In genomic region chr2:60539177-60539576, GRCh38 we compare ENCODE assay signal across 23 cellular contexts. TPM values are rescaled to one million over a fixed set of nuclear protein-coding genes. Genes with fewer than 3 reads are reported as not detected.
A peak's percentile ranks its signal among the peaks of the same experiment; 100 is the strongest.
DNase-seq lines count a peak whose midpoint lies in the region; ATAC-seq and TF ChIP-seq lines count a peak whose summit lies in the region.
"Had no signal": no experiment of that assay in that cellular context is flagged by ENCODE, and none has a peak within 500 bp of the region (broad histone marks: within the 10 kb centered on the region; RNA-seq: fewer than 3 reads in every experiment).

No MANE protein-coding gene starts in this region.

- H3K9me3 Mint-ChIP-seq in endodermal cell: no peaks in the 10 kb centered on the region
- H3K9me3 Mint-ChIP-seq in stimulated activated memory B cell treated with anti-CD40 and anti-IgM and Interleukin-4, amounts not matched to agents 10 μg/mL and 1 μg/mL and 100 μg/mL, for 72 hours: no peaks in the 10 kb centered on the region
- no peaks in the 10 kb centered on the region for H3K9me3 Mint-ChIP-seq in activated CD4-positive, alpha-beta memory T cell treated with anti-CD3 and anti-CD28 coated beads, Interleukin-2, amount 10 ng/mL, durations not matched to agents 7 days and 5 days
- H3K9me3 Mint-ChIP-seq: activated naive CD4-positive, alpha-beta T cell treated with anti-CD3 and anti-CD28 coated beads for 36 hours; naive thymus-derived CD4-positive, alpha-beta T cell had no signal

- H2AFZ ChIP-seq in OCI-LY3 (ENCODE audit: low read depth, low read length): no peak overlapping the region

- peaks cover 2% of the 10 kb centered on the region for H3K36me3 Mint-ChIP-seq in endodermal cell (ENCODE audit: low read depth)
- H3K36me3 Mint-ChIP-seq in stimulated activated memory B cell treated with anti-CD40 and anti-IgM and Interleukin-4, amounts not matched to agents 10 μg/mL and 1 μg/mL and 100 μg/mL, for 72 hours: peaks cover 46% of the 10 kb centered on the region
- H3K36me3 Mint-ChIP-seq in activated CD4-positive, alpha-beta memory T cell treated with anti-CD3 and anti-CD28 coated beads, Interleukin-2, amount 10 ng/mL, durations not matched to agents 7 days and 5 days (ENCODE audit: low read depth): no peaks in the 10 kb centered on the region
- H3K36me3 Mint-ChIP-seq: naive thymus-derived CD4-positive, alpha-beta T cell had no signal

- H3K9ac ChIP-seq in OCI-LY3 (ENCODE audit: low read length) (no peak overlapping the region), endodermal cell (ENCODE audit: extremely low read depth, low read length, poor library complexity, severe bottlenecking) (no peak overlapping the region)

- H3K4me3 Mint-ChIP-seq in endodermal cell: no peak overlapping the region
- H3K4me3 Mint-ChIP-seq in stimulated activated memory B cell treated with anti-CD40 and anti-IgM and Interleukin-4, amounts not matched to agents 10 μg/mL and 1 μg/mL and 100 μg/mL, for 72 hours: no peak overlapping the region
- H3K4me3 Mint-ChIP-seq in activated CD4-positive, alpha-beta memory T cell treated with anti-CD3 and anti-CD28 coated beads, Interleukin-2, amount 10 ng/mL, durations not matched to agents 7 days and 5 days: no peak overlapping the region
- H3K4me3 Mint-ChIP-seq: activated naive CD4-positive, alpha-beta T cell treated with anti-CD3 and anti-CD28 coated beads for 36 hours; naive thymus-derived CD4-positive, alpha-beta T cell had no signal

- no peaks in the 10 kb centered on the region for H3K27me3 Mint-ChIP-seq in endodermal cell (ENCODE audit: insufficient read depth)
- H3K27me3 Mint-ChIP-seq in stimulated activated memory B cell treated with anti-CD40 and anti-IgM and Interleukin-4, amounts not matched to agents 10 μg/mL and 1 μg/mL and 100 μg/mL, for 72 hours: no peaks in the 10 kb centered on the region
- peaks cover 45% of the 10 kb centered on the region for H3K27me3 Mint-ChIP-seq in activated CD4-positive, alpha-beta memory T cell treated with anti-CD3 and anti-CD28 coated beads, Interleukin-2, amount 10 ng/mL, durations not matched to agents 7 days and 5 days

- H4K20me1 ChIP-seq in OCI-LY3 (ENCODE audit: insufficient read depth, low read length): peaks cover 98% of the 10 kb centered on the region

- CTCF ChIA-PET in activated CD4-positive, alpha-beta memory T cell treated with anti-CD3 and anti-CD28 coated beads, Interleukin-2, amount 10 ng/mL, durations not matched to agents 7 days and 5 days (lab: Charles Lee): interaction anchor here (0.8 to 1.0 kb wide), 2 partner anchors 22 to 43 kb away, joined by 3 to 4 read pairs; no protein-coding TSS in a partner anchor

- peaks cover 49% of the 10 kb centered on the region for H3K4me1 Mint-ChIP-seq in endodermal cell
- H3K4me1 Mint-ChIP-seq in stimulated activated memory B cell treated with anti-CD40 and anti-IgM and Interleukin-4, amounts not matched to agents 10 μg/mL and 1 μg/mL and 100 μg/mL, for 72 hours: peaks cover 83% of the 10 kb centered on the region
- H3K4me1 Mint-ChIP-seq in activated CD4-positive, alpha-beta memory T cell treated with anti-CD3 and anti-CD28 coated beads, Interleukin-2, amount 10 ng/mL, durations not matched to agents 7 days and 5 days: no peaks in the 10 kb centered on the region

- peaks cover 0 to 38% (median 26%) of the 10 kb centered on the region in 7 donors for H3K27me3 ChIP-seq in heart right ventricle
- H3K27me3 ChIP-seq in right atrium auricular region: peaks cover 0 to 5% of the 10 kb centered on the region in 2 donors
- H3K27me3 ChIP-seq in OCI-LY3 (ENCODE audit: low read depth, low read length): no peaks in the 10 kb centered on the region
- no peaks in the 10 kb centered on the region for H3K27me3 ChIP-seq in endodermal cell (ENCODE audit: control insufficient read depth, insufficient read depth, low read length, poor library complexity, severe bottlenecking)

- H3K4me2 ChIP-seq in OCI-LY3 (ENCODE audit: low read length): peak overlapping the region; percentile 1; the same call in 1 of the 2 replicates

- WGBS in heart right ventricle, 2 donors: 84 to 87% methylated on average over 5 of the region's 5 CpGs
- 70 to 79% methylated on average over 4 to 5 of the region's 5 CpGs for WGBS in endodermal cell (ENCODE audit: insufficient coverage in 1 of 2, insufficient read length in 1 of 2), 2 experiments

- H3K27ac Mint-ChIP-seq in endodermal cell: no peak overlapping the region
- H3K27ac Mint-ChIP-seq in stimulated activated memory B cell treated with anti-CD40 and anti-IgM and Interleukin-4, amounts not matched to agents 10 μg/mL and 1 μg/mL and 100 μg/mL, for 72 hours: peak overlapping the region; percentile 46
- H3K27ac Mint-ChIP-seq in activated CD4-positive, alpha-beta memory T cell treated with anti-CD3 and anti-CD28 coated beads, Interleukin-2, amount 10 ng/mL, durations not matched to agents 7 days and 5 days: no peak overlapping the region
- H3K27ac Mint-ChIP-seq: activated naive CD4-positive, alpha-beta T cell treated with anti-CD3 and anti-CD28 coated beads for 36 hours; naive thymus-derived CD4-positive, alpha-beta T cell had no signal

- no peak for TF ChIP-seq CTCF in heart right ventricle (IDR thresholded peaks at IDR 0.05)
- TF ChIP-seq CTCF in right atrium auricular region (IDR thresholded peaks at IDR 0.05): no peak
- TF ChIP-seq CTCF in OCI-LY3 (IDR thresholded peaks at IDR 0.05; ENCODE audit: low read depth, low read length): no peak
- TF ChIP-seq CTCF in endodermal cell (conservative IDR thresholded peaks at IDR 0.05): no peak

- H3K79me2 ChIP-seq in OCI-LY3 (ENCODE audit: low read length): peaks cover 100% of the 10 kb centered on the region

- H3K9me3 ChIP-seq in heart right ventricle (no peaks in the 10 kb centered on the region), right atrium auricular region (no peaks in the 10 kb centered on the region), OCI-LY3 (ENCODE audit: insufficient read depth, low read length) (no peaks in the 10 kb centered on the region), endodermal cell (ENCODE audit: control insufficient read depth, low read length) (no peaks in the 10 kb centered on the region)
- H3K9me3 ChIP-seq: psoas muscle, tibial artery had no signal

- H3K27ac ChIP-seq in heart right ventricle (no peak overlapping the region), right atrium auricular region (no peak overlapping the region), OCI-LY3 (ENCODE audit: low read length) (no peak overlapping the region), endodermal cell (ENCODE audit: low read depth, low read length) (no peak overlapping the region)
- H3K27ac ChIP-seq: psoas muscle, SK-N-MC, tibial artery had no signal

- POLR2A ChIA-PET in activated CD4-positive, alpha-beta memory T cell treated with anti-CD3 and anti-CD28 coated beads, Interleukin-2, amount 10 ng/mL, durations not matched to agents 7 days and 5 days (lab: Charles Lee): no interaction called here

- no peak overlapping the region for H3K4me3 ChIP-seq in heart right ventricle
- H3K4me3 ChIP-seq in right atrium auricular region: no peak overlapping the region
- H3K4me3 ChIP-seq in OCI-LY3 (ENCODE audit: low read length): no peak overlapping the region
- H3K4me3 ChIP-seq in endodermal cell (ENCODE audit: low read length): no peak overlapping the region
- H3K4me3 ChIP-seq: psoas muscle, SK-N-MC, tibial artery had no signal

- intact Hi-C loops in heart right ventricle (cut with DNase I): no loop called here

- DNase-seq in heart right ventricle (no peak), right atrium auricular region (ENCODE audit: low spot score) (no peak), endodermal cell (peak; percentile 47), DMS79 (lab: John Stamatoyannopoulos, UW) (no peak), OCI-M1 (lab: John Stamatoyannopoulos, UW) (no peak)
- no peak for DNase-seq in activated CD4-positive, alpha-beta memory T cell treated with anti-CD3 and anti-CD28 coated beads, Interleukin-2, amount 10 ng/mL, durations not matched to agents 7 days and 5 days
- DNase-seq: activated CD4-positive, alpha-beta T cell treated with anti-CD3 and anti-CD28 coated beads, Interleukin-2, amount 50 U/mL, for 4 hours; activated naive CD4-positive, alpha-beta T cell treated with anti-CD3 and anti-CD28 coated beads for 36 hours; DMS153; glutamatergic neuron; islet precursor cell; naive thymus-derived CD4-positive, alpha-beta T cell; NCI-H1436; NCI-H446; psoas muscle; stimulated activated CD4-positive, alpha-beta T cell treated with anti-CD3 and anti-CD28 coated beads, Interleukin-4, amount 100 ng/mL, for 1 hour; tibial artery had no signal

- ATAC-seq in heart right ventricle: peak in 5 of 8 donors; percentile 30 to 62 (median 53)
- ATAC-seq in stimulated activated memory B cell treated with anti-CD40 and anti-IgM and Interleukin-4, amounts not matched to agents 10 μg/mL and 1 μg/mL and 100 μg/mL, for 72 hours: no peak
- ATAC-seq: activated CD4-positive, CD25-positive, alpha-beta regulatory T cell treated with anti-CD3 and anti-CD28 coated beads, Interleukin-2, amount 50 U/mL, for 24 hours; HepG2; naive thymus-derived CD4-positive, alpha-beta T cell; psoas muscle had no signal

- no peaks in the 10 kb centered on the region for H3K36me3 ChIP-seq in heart right ventricle
- H3K36me3 ChIP-seq in right atrium auricular region: no peaks in the 10 kb centered on the region
- peaks cover 73% of the 10 kb centered on the region for H3K36me3 ChIP-seq in OCI-LY3 (replicated peaks; ENCODE audit: low read depth, low read length)
- peaks cover 4% of the 10 kb centered on the region for H3K36me3 ChIP-seq in endodermal cell (ENCODE audit: control insufficient read depth, insufficient read depth, low read length)
- H3K36me3 ChIP-seq: tibial artery had no signal

- H3K4me1 ChIP-seq in heart right ventricle: peaks cover 0 to 74% (median 27%) of the 10 kb centered on the region in 9 donors
- peaks cover 0 to 6% of the 10 kb centered on the region in 2 donors for H3K4me1 ChIP-seq in right atrium auricular region
- peaks cover 87% of the 10 kb centered on the region for H3K4me1 ChIP-seq in OCI-LY3 (ENCODE audit: low read length)
- peaks cover 28% of the 10 kb centered on the region for H3K4me1 ChIP-seq in endodermal cell (ENCODE audit: control insufficient read depth, insufficient read depth, low read length)
- H3K4me1 ChIP-seq: psoas muscle, tibial artery had no signal

RNA-seq across cellular contexts. Expression of gene BCL11A, which starts 14.3 kb away (rescaled TPM):
- 10 to 100 TPM; 19.5 to 38.5 (median 23.4) TPM for total RNA-seq in heart right ventricle
- polyA plus RNA-seq in heart right ventricle: 10 to 100 TPM in 1 of 2 donors, 1 to 10 TPM in 1; 3.2 to 22.2 TPM
- total RNA-seq in right atrium auricular region: 1 to 10 TPM; 2.2 to 3.3 TPM
- 10 to 100 TPM; 14.7 to 16.3 TPM for total RNA-seq in endodermal cell
- 45.3 TPM for polyA plus RNA-seq in endodermal cell (2013, experiment 1 of 2)
- 38.5 TPM for polyA plus RNA-seq in endodermal cell (2013, experiment 2 of 2)
- total RNA-seq in activated CD4-positive, alpha-beta memory T cell treated with anti-CD3 and anti-CD28 coated beads, Interleukin-2, amount 10 ng/mL, durations not matched to agents 7 days and 5 days: not detected
- total RNA-seq: HepG2; T-helper 1 cell treated with Interleukin-12 subunit alpha and Interleukin-12 subunit beta and Interleukin-4 antibody, amounts not matched to agents 30 ng/mL and 1 ng/mL, for 36 hours had no signal
- polyA plus RNA-seq: HepG2 had no signal
